ENCODE assay signal across 25 cellular contexts in the genomic region with DNA sequence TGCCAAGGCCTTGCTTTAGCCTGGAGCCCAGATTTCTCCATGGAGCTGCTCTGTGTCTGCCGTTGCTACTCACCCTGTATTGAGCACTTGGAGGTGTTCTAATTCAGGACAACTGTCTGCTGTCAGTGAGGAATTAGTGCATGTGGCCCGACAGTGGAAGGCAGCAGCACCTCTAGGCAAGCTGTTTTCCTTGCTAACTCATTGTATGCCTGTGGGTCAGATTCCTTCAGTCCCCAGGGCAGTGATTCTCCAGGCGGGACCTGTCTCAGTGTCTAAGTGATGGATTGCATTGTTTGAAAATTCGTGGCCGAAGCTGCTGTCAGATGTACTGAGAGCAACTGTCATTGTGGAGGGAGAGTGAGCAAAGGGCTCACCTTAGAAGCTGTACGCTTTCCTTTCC.
"Had no signal": no experiment of that assay in that cellular context is flagged by ENCODE, and none has a peak within 500 bp of the region (broad histone marks: within the 10 kb centered on the region; RNA-seq: fewer than 3 reads in every experiment).

No MANE protein-coding gene starts in this region.

- ATAC-seq: effector memory CD8-positive, alpha-beta T cell; gastrocnemius medialis; left lobe of liver; mucosa of descending colon; natural killer cell treated with Interleukin-12 subunit alpha and Interleukin-12 subunit beta and Interleukin-15 and Interleukin-18, amount 100 ng/mL, for 72 hours; right lobe of liver had no signal

- H3K9me3 Mint-ChIP-seq: mesothelial cell of epicardium had no signal

- H3K4me3 Mint-ChIP-seq: effector memory CD8-positive, alpha-beta T cell; memory B cell; mesothelial cell of epicardium; naive B cell; natural killer cell treated with Interleukin-12 subunit alpha and Interleukin-12 subunit beta and Interleukin-15 and Interleukin-18, amount 100 ng/mL, for 72 hours had no signal

- H3K4me1 ChIP-seq: gastrocnemius medialis, right lobe of liver, stomach, thyroid gland had no signal

- H3K27ac ChIP-seq: gastrocnemius medialis, ovary, right lobe of liver, stomach, thyroid gland had no signal

- H3K4me3 ChIP-seq: gastrocnemius medialis, lung, mucosa of descending colon, ovary, right lobe of liver, stomach, thyroid gland had no signal

- H3K9me3 ChIP-seq: gastrocnemius medialis, mucosa of descending colon, ovary, right lobe of liver, stomach, thyroid gland had no signal

- H3K4me1 Mint-ChIP-seq: mesothelial cell of epicardium, naive B cell had no signal

- H3K36me3 ChIP-seq: gastrocnemius medialis, ovary, right lobe of liver, stomach, thyroid gland had no signal

- H3K27ac Mint-ChIP-seq: effector memory CD8-positive, alpha-beta T cell; memory B cell; mesothelial cell of epicardium; naive B cell; natural killer cell treated with Interleukin-12 subunit alpha and Interleukin-12 subunit beta and Interleukin-15 and Interleukin-18, amount 100 ng/mL, for 72 hours had no signal

- DNase-seq: cerebellar nuclear complex; cortex of kidney; effector memory CD8-positive, alpha-beta T cell; foreskin fibroblast; gastrocnemius medialis; head of caudate nucleus; mucosa of descending colon; naive B cell; occipital lobe; ovary; right lobe of liver; small intestine; stimulated activated CD4-positive, alpha-beta T cell treated with anti-CD3 and anti-CD28 coated beads, Interleukin-12 subunit alpha, Interleukin-12 subunit beta, amount 100 ng/mL, for 4 hours; stimulated activated CD4-positive, alpha-beta T cell treated with anti-CD3 and anti-CD28 coated beads, Interleukin-1b, Interleukin-23, amount 100 ng/mL, for 48 hours; stimulated activated CD4-positive, alpha-beta T cell treated with anti-CD3 and anti-CD28 coated beads, Interleukin-4, amount 100 ng/mL, for 1 hour; stimulated activated CD8-positive, alpha-beta memory T cell treated with anti-CD3 and anti-CD28 coated beads, Interleukin-4, amount 100 ng/mL, for 48 hours; stimulated activated naive CD4-positive, alpha-beta T cell treated with Interleukin-2 at 50 U/mL for 16 hours; stomach; thyroid gland; trophoblast cell had no signal

- H3K36me3 Mint-ChIP-seq: memory B cell; mesothelial cell of epicardium; naive B cell; natural killer cell treated with Interleukin-12 subunit alpha and Interleukin-12 subunit beta and Interleukin-15 and Interleukin-18, amount 100 ng/mL, for 72 hours had no signal

- H3K27me3 ChIP-seq: gastrocnemius medialis, ovary, right lobe of liver, thyroid gland had no signal
